In the genomic region with DNA sequence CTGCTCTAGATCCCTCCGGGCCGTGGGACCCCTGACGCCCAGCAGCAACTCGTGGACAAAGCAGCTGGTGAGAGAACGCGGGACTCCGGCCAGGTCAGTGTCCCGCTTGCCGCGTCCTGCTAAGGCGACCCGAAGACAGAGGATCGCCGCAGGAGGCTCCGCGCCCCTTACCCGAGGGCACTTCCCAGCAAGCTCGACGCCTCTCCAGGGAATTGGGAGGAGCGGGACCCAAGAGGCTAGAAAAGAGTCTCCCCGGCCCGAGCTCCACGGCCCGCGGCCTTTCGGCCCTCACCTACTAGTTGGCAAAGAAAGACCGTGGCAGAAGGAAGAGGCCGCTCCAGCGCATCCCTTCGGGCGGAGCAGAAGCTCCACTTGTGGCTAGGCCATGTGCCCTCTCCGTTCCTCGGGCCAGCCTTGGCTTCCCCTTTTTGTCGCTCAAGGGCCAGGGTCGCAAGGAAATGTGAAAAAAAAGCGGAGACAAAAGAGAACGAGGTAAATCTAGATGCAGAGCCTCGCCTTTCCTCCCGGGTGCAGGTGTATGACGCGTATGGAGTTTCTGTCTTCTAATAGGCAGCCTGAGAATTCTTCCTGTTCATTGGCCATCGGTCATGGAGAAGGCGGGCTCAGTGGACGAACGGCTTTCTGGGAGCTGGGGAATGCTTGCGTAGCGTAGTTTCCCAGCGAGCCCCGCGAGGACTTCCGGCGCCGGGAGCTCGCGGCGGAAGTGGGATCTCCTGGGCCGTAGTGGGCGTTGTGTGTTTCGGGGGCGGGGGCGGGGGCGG, we compare ENCODE assay signal across 1 cellular context.
TF ChIP-seq lines count a peak whose summit lies in the region.

TSS of gene ZNF213 (plus strand) at position 692 of the 782 bp plus-strand sequence. CDS start 2,252 bp downstream, outside the sequence.

TF ChIP-seq in HepG2, 621 proteins besides CTCF, POLR2A, EP300 and RAD21 (continued from another document and continues in another):
- TF ChIP-seq PATZ1 (CRISPR knock-in tag; IDR thresholded peaks at IDR 0.05), result peak; percentile 41; the same call in 1 of the 2 replicates
- no peak for TF ChIP-seq TGIF2 (CRISPR knock-in tag; IDR thresholded peaks at IDR 0.05)
- TF ChIP-seq ONECUT2 (CRISPR knock-in tag; IDR thresholded peaks at IDR 0.05), result no peak
- TF ChIP-seq XBP1 (CRISPR knock-in tag; IDR thresholded peaks at IDR 0.05), result no peak
- no peak for TF ChIP-seq ZNF577 (CRISPR knock-in tag; IDR thresholded peaks at IDR 0.05; ENCODE audit: borderline replicate concordance, low read depth)
- TF ChIP-seq FOXK2 (IDR thresholded peaks at IDR 0.05), result no peak
- TF ChIP-seq FOSL2 (CRISPR knock-in tag; IDR thresholded peaks at IDR 0.05), result no peak
- TF ChIP-seq ZNF431 (CRISPR knock-in tag; IDR thresholded peaks at IDR 0.05; ENCODE audit: borderline replicate concordance, low read depth), result no peak
- TF ChIP-seq, protein P1, sequence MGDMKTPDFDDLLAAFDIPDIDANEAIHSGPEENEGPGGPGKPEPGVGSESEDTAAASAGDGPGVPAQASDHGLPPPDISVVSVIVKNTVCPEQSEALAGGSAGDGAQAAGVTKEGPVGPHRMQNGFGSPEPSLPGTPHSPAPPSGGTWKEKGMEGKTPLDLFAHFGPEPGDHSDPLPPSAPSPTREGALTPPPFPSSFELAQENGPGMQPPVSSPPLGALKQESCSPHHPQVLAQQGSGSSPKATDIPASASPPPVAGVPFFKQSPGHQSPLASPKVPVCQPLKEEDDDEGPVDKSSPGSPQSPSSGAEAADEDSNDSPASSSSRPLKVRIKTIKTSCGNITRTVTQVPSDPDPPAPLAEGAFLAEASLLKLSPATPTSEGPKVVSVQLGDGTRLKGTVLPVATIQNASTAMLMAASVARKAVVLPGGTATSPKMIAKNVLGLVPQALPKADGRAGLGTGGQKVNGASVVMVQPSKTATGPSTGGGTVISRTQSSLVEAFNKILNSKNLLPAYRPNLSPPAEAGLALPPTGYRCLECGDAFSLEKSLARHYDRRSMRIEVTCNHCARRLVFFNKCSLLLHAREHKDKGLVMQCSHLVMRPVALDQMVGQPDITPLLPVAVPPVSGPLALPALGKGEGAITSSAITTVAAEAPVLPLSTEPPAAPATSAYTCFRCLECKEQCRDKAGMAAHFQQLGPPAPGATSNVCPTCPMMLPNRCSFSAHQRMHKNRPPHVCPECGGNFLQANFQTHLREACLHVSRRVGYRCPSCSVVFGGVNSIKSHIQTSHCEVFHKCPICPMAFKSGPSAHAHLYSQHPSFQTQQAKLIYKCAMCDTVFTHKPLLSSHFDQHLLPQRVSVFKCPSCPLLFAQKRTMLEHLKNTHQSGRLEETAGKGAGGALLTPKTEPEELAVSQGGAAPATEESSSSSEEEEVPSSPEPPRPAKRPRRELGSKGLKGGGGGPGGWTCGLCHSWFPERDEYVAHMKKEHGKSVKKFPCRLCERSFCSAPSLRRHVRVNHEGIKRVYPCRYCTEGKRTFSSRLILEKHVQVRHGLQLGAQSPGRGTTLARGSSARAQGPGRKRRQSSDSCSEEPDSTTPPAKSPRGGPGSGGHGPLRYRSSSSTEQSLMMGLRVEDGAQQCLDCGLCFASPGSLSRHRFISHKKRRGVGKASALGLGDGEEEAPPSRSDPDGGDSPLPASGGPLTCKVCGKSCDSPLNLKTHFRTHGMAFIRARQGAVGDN (CRISPR knock-in tag; IDR thresholded peaks at IDR 0.05), result peak; percentile 76
- TF ChIP-seq ASH2L (IDR thresholded peaks at IDR 0.05; ENCODE audit: insufficient read length, low read depth, low read length), result peak; percentile 76
- TF ChIP-seq MBNL3 (CRISPR knock-in tag; conservative IDR thresholded peaks at IDR 0.05), result no peak
- peak; percentile 47 for TF ChIP-seq ZBTB40 (IDR thresholded peaks at IDR 0.05)
- TF ChIP-seq ZBTB40 (CRISPR knock-in tag; IDR thresholded peaks at IDR 0.05), result no peak; the same call in 1 of the 2 replicates
- no peak for TF ChIP-seq NCOA5 (CRISPR knock-in tag; IDR thresholded peaks at IDR 0.05)
- peak; percentile 12; the same call in 1 of the 2 replicates for TF ChIP-seq RFXAP (CRISPR knock-in tag; IDR thresholded peaks at IDR 0.05; ENCODE audit: borderline replicate concordance)
- TF ChIP-seq GTF3A (CRISPR knock-in tag; conservative IDR thresholded peaks at IDR 0.05), result no peak
- no peak for TF ChIP-seq NCOR1 (IDR thresholded peaks at IDR 0.05; ENCODE audit: borderline replicate concordance, low read length)
- no peak for TF ChIP-seq CHD2 (IDR thresholded peaks at IDR 0.05; ENCODE audit: low read depth, low read length)
- TF ChIP-seq BRCA1 (CRISPR knock-in tag; IDR thresholded peaks at IDR 0.05), result no peak
- peak; percentile 28; the same call in 1 of the 2 replicates for TF ChIP-seq ZBTB38 (CRISPR knock-in tag; IDR thresholded peaks at IDR 0.05)
- no peak for TF ChIP-seq ARNTL (CRISPR knock-in tag; IDR thresholded peaks at IDR 0.05)
- TF ChIP-seq DZIP1 (CRISPR knock-in tag; IDR thresholded peaks at IDR 0.05), result 0 out of 2 replicates have a peak, but pooled peaks have one; percentile 55
- TF ChIP-seq ESRRA (CRISPR knock-in tag; IDR thresholded peaks at IDR 0.05; ENCODE audit: low read depth), result no peak
- no peak for TF ChIP-seq ZBTB39 (CRISPR knock-in tag; IDR thresholded peaks at IDR 0.05)
- no peak for TF ChIP-seq TBL1XR1 (IDR thresholded peaks at IDR 0.05; ENCODE audit: borderline replicate concordance, low read length, partially characterized antibody)
- TF ChIP-seq, protein P2, sequence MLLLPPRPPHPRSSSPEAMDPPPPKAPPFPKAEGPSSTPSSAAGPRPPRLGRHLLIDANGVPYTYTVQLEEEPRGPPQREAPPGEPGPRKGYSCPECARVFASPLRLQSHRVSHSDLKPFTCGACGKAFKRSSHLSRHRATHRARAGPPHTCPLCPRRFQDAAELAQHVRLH (CRISPR knock-in tag; IDR thresholded peaks at IDR 0.05; ENCODE audit: borderline replicate concordance, low read depth), result no peak
- TF ChIP-seq HOXA5 (CRISPR knock-in tag; IDR thresholded peaks at IDR 0.05), result no peak
- no peak for TF ChIP-seq SOX5 (CRISPR knock-in tag; IDR thresholded peaks at IDR 0.05; ENCODE audit: borderline replicate concordance)
- TF ChIP-seq ZNF333 (CRISPR knock-in tag; IDR thresholded peaks at IDR 0.05; ENCODE audit: borderline replicate concordance), result no peak
- no peak for TF ChIP-seq ZNF672 (CRISPR knock-in tag; IDR thresholded peaks at IDR 0.05)
- TF ChIP-seq ZBTB21 (CRISPR knock-in tag; IDR thresholded peaks at IDR 0.05), result peak; percentile 50; the same call in 1 of the 2 replicates
- TF ChIP-seq ZNF34 (CRISPR knock-in tag; IDR thresholded peaks at IDR 0.05; ENCODE audit: borderline replicate concordance), result 0 out of 2 replicates have a peak, but pooled peaks have one; percentile 6
- TF ChIP-seq GLI4 (CRISPR knock-in tag; IDR thresholded peaks at IDR 0.05; ENCODE audit: borderline replicate concordance), result no peak
